ENCODE assay signal across 9 cellular contexts in the genomic region with DNA sequence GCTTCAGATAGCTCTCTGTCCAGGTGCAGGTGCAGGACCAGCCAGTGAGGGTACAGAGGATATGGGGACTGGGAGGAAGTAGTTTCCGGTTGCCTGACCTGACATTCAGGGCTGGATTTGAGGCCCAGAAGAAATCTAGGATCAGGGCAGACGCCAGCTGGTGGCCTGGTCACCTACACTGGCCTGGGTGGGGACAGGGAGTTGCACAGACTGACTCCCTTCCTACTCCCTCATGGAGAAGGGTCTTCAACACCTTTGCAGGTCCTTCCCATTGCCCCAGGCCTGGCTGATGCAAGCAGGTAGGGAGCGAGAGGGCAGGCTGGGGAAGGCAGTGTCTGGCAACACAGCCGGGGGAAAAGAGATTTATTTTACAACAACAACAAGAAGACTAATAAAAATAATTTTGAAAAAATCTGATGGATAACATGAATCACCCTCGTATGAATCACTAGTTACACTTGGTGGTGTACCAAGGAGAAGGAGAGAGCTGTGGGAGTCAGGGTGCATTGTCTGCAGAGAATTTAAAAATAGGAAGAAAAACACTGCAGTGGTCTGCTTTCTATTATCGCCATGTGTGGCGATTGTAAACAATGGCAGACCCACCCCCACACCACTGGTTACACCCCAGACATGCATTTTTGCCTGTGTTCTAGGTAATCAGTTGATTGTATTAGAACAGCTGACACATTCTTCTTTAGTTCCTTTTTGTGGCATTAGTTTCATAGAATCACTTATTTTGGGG.
A peak's percentile ranks its signal among the peaks of the same experiment; 100 is the strongest.
DNase-seq lines count a peak whose midpoint lies in the region; ATAC-seq and TF ChIP-seq lines count a peak whose summit lies in the region.
"Had no signal": no experiment of that assay in that cellular context is flagged by ENCODE, and none has a peak within 500 bp of the region (broad histone marks: within the 10 kb centered on the region; RNA-seq: fewer than 3 reads in every experiment).

No MANE protein-coding gene starts in this region.

- peaks cover 63% of the 10 kb centered on the region for H3K4me1 ChIP-seq in PC-9 (replicated peaks; ENCODE audit: insufficient read depth)

- H3K79me2 ChIP-seq in PC-9 (ENCODE audit: low read depth), result no peaks in the 10 kb centered on the region

- H3K27ac ChIP-seq in AG04450 (ENCODE audit: low read depth, low read length) (peak overlapping the region; percentile 90), PC-9 (peak overlapping the region; percentile 88), caudate nucleus (ENCODE audit: low read depth, low read length) (peak overlapping the region; percentile 75)

- no peak overlapping the region for H3K4me3 ChIP-seq in AG04450 (ENCODE audit: low read depth, low read length)
- H3K4me3 ChIP-seq in PC-9, result no peak overlapping the region
- H3K4me3 ChIP-seq: upper lobe of left lung had no signal

- POLR2A ChIA-PET in AG04450 (lab: Yijun Ruan, JAX) (interaction anchor here (1.0 kb wide), 2 partner anchors 113 to 300 kb away, joined by 3 read pairs; no protein-coding TSS in a partner anchor), PC-9 (lab: Charles Lee; ENCODE audit: unreplicated experiment) (interaction anchor here (0.6 kb wide), 1 partner anchor 73 kb away, joined by 3 read pairs; no protein-coding TSS in a partner anchor)

- H3K9me3 ChIP-seq in AG04450 (ENCODE audit: control insufficient read depth, insufficient read depth, low read length) (no peaks in the 10 kb centered on the region), PC-9 (ENCODE audit: insufficient read depth, low read depth) (no peaks in the 10 kb centered on the region)
- H3K9me3 ChIP-seq: upper lobe of left lung had no signal

- H3K4me2 ChIP-seq in PC-9, result peak overlapping the region; percentile 68

- H3F3A ChIP-seq in PC-9 (ENCODE audit: insufficient read depth, low read depth), result peaks cover 39% of the 10 kb centered on the region

- peak; percentile 5 for ATAC-seq in GM21786 (IDR thresholded peaks at IDR 0.05; ENCODE audit: unreplicated experiment)

- peak overlapping the region; percentile 46; the same call in 1 of the 2 replicates for H2AFZ ChIP-seq in PC-9

- intact Hi-C loops in PC-9 (cut with micrococcal nuclease; ENCODE audit: unreplicated experiment), result loop anchor here (5.0 to 10.0 kb wide), 3 partner anchors 302 to 884 kb away; partner anchors contain the start of genes DYNLT1 and TMEM242

- no TSS peak for BruUV-seq in PC-9 (replicated peaks; lab: Mats Ljungman, UMichigan)

- TF ChIP-seq CTCF in AG04450 (IDR thresholded peaks at IDR 0.05; ENCODE audit: low read depth, low read length), result no peak
- TF ChIP-seq CTCF in PC-9 (conservative IDR thresholded peaks at IDR 0.05), result no peak

- H4K20me1 ChIP-seq in PC-9 (ENCODE audit: insufficient read depth), result no peaks in the 10 kb centered on the region

- CTCF ChIA-PET in AG04450 (lab: Charles Lee) (interaction anchor here (1.1 to 2.3 kb wide), 2 partner anchors 113 to 312 kb away, joined by 4 to 10 read pairs; no protein-coding TSS in a partner anchor), PC-9 (lab: Charles Lee) (interaction anchor here (0.6 kb wide), 1 partner anchor 74 kb away, joined by 10 read pairs; no protein-coding TSS in a partner anchor)

- no peaks in the 10 kb centered on the region for H3K36me3 ChIP-seq in PC-9 (ENCODE audit: low read depth)
- H3K36me3 ChIP-seq: upper lobe of left lung had no signal

- H3K9me2 ChIP-seq in PC-9 (ENCODE audit: insufficient read depth), result no peaks in the 10 kb centered on the region

- no peaks in the 10 kb centered on the region for H3K27me3 ChIP-seq in AG04450 (ENCODE audit: control insufficient read depth, insufficient read depth, low read length)
- H3K27me3 ChIP-seq in PC-9 (ENCODE audit: insufficient read depth, low read depth), result no peaks in the 10 kb centered on the region
- H3K27me3 ChIP-seq: upper lobe of left lung had no signal

- peak; percentile 37 for DNase-seq in AG04450 (ENCODE audit: low read depth, low spot score)
- peak; percentile 22 to 82 for DNase-seq in PC-9
- no peak for DNase-seq in caudate nucleus (lab: John Stamatoyannopoulos, UW)
- peak; percentile 79 for DNase-seq in smooth muscle cell of the brain vasculature (ENCODE audit: low read depth, low spot score)
- no peak for DNase-seq in HuH-7.5 (ENCODE audit: low spot score)
- no peak for DNase-seq in COLO668 (lab: John Stamatoyannopoulos, UW; ENCODE audit: unreplicated experiment)
- no peak for DNase-seq in iPS-NIHi7 (ENCODE audit: extremely low spot score)
- DNase-seq: upper lobe of left lung had no signal

Comparison
In these comparisons a context has a peak if more than half of its experiments do, and no peak if none do; other contexts are left out.
1. DNase-seq: peak in AG04450 (single experiment), PC-9 (2 of 2) and smooth muscle cell of the brain vasculature (single experiment); none in caudate nucleus (0 of 61), HuH-7.5 (single experiment), COLO668 (single experiment) and iPS-NIHi7 (single experiment).
2. Peak in every context shown above with its lines, with median percentiles within 50 percentile points of each other: H3K27ac ChIP-seq.